In the genomic region with DNA sequence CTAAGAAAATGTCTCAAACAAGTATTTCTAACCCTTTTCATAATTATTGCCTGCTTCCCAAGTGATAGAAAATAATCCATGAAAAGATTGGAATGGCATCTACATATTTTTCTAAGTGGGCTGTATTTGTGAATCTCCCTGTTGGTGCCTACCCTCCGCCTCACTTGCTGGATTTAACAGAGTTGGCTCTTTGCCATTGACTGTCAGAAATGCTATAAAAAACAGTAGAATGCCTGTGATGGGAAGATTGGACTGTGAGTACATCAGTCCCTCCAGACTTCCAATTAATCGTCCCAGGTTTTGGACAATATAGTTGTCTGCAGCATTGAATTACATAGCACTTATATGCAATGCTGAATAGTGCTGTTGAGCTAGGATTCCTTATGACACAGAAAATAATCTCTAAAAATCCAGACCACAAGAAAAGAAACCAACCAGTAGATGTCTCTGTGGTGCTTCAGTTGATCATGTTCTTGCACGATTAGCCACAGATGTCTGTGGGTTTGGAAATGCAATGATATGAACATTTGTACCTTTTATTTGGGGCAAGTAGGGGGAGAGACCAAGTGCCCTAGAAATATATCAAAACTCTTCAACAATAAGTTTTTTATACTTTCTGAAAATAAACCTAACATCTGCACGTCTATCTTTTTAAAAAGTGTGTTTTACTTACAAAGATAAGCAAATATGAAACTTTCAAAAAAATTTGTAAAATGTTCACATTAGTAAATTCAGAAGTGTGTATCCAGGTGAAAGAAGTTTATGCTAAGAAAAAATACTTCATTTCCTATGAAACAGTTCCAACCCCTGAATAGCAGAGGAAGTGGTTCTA, we compare ENCODE assay signal across 8 cellular contexts.
DNase-seq lines count a peak whose midpoint lies in the region; ATAC-seq, FAIRE-seq and TF ChIP-seq lines count a peak whose summit lies in the region.

No MANE protein-coding gene starts in this region.

- no peaks in the 10 kb centered on the region; the same call in 1 of the 2 replicates for H3K9me2 ChIP-seq in PC-9 (ENCODE audit: insufficient read depth)

- H3K36me3 Mint-ChIP-seq in activated naive CD8-positive, alpha-beta T cell treated with anti-CD3 and anti-CD28 coated beads, Interleukin-2, amount 10 ng/mL, durations not matched to agents 7 days and 5 days = no peaks in the 10 kb centered on the region
- H3K36me3 Mint-ChIP-seq in activated naive CD8-positive, alpha-beta T cell treated with anti-CD3 and anti-CD28 coated beads for 36 hours = no peaks in the 10 kb centered on the region
- H3K36me3 Mint-ChIP-seq in natural killer cell treated with Interleukin-12 subunit alpha and Interleukin-12 subunit beta and Interleukin-15 and Interleukin-18, amount 100 ng/mL, for 72 hours = no peaks in the 10 kb centered on the region

- peaks cover 12% of the 10 kb centered on the region for H3K27me3 Mint-ChIP-seq in activated naive CD8-positive, alpha-beta T cell treated with anti-CD3 and anti-CD28 coated beads, Interleukin-2, amount 10 ng/mL, durations not matched to agents 7 days and 5 days
- peaks cover 8% of the 10 kb centered on the region for H3K27me3 Mint-ChIP-seq in activated naive CD8-positive, alpha-beta T cell treated with anti-CD3 and anti-CD28 coated beads for 36 hours
- H3K27me3 Mint-ChIP-seq in natural killer cell treated with Interleukin-12 subunit alpha and Interleukin-12 subunit beta and Interleukin-15 and Interleukin-18, amount 100 ng/mL, for 72 hours = peaks cover 2% of the 10 kb centered on the region in 2 donors

- no peaks in the 10 kb centered on the region for H3F3A ChIP-seq in PC-9 (ENCODE audit: insufficient read depth, low read depth)

- no peak for DNase-seq in activated naive CD8-positive, alpha-beta T cell treated with anti-CD3 and anti-CD28 coated beads, Interleukin-2, amount 10 ng/mL, durations not matched to agents 7 days and 5 days
- no peak for DNase-seq in activated naive CD8-positive, alpha-beta T cell treated with anti-CD3 and anti-CD28 coated beads for 36 hours
- DNase-seq in HTR-8/SVneo (ENCODE audit: insufficient read length, low spot score) (peak; percentile 37), PC-9 (peak; percentile 9 to 76), endothelial cell of umbilical vein (ENCODE audit: low read depth, low spot score) (peak; percentile 79), ascending aorta (ENCODE audit: low spot score in 2 of 2) (no peak), CD1c-positive myeloid dendritic cell (ENCODE audit: extremely low spot score) (no peak)
- DNase-seq in natural killer cell treated with Interleukin-12 subunit alpha and Interleukin-12 subunit beta and Interleukin-15 and Interleukin-18, amount 100 ng/mL, for 72 hours (ENCODE audit: low spot score) = no peak

- no peak overlapping the region for H2AFZ ChIP-seq in PC-9
- H2AFZ ChIP-seq in endothelial cell of umbilical vein (ENCODE audit: low read depth, low read length) = no peak overlapping the region

- no peaks in the 10 kb centered on the region for H3K9me1 ChIP-seq in endothelial cell of umbilical vein (replicated peaks; ENCODE audit: control insufficient read depth, extremely low read depth, insufficient read depth, low read length)

- dilution Hi-C loops in endothelial cell of umbilical vein (cut with MboI; ENCODE audit: extremely low pct_ligation_motif_present, low sequenced_read_pairs) = no loop called here

- BruUV-seq in PC-9 (replicated peaks; lab: Mats Ljungman, UMichigan) (no TSS peak), endothelial cell of umbilical vein (replicated peaks; lab: Mats Ljungman, UMichigan) (no TSS peak)

- POLR2A ChIA-PET in activated naive CD8-positive, alpha-beta T cell treated with anti-CD3 and anti-CD28 coated beads, Interleukin-2, amount 10 ng/mL, durations not matched to agents 7 days and 5 days (lab: Charles Lee) = no interaction called here
- POLR2A ChIA-PET in PC-9 (lab: Charles Lee; ENCODE audit: unreplicated experiment) = no interaction called here
- POLR2A ChIA-PET in endothelial cell of umbilical vein (lab: Charles Lee) = no interaction called here

- peak; percentile 42 for ATAC-seq in activated naive CD8-positive, alpha-beta T cell treated with anti-CD3 and anti-CD28 coated beads, Interleukin-2, amount 10 ng/mL, durations not matched to agents 7 days and 5 days (ENCODE audit: low read depth)
- peak in 1 of 2 donors; percentile 53 for ATAC-seq in natural killer cell treated with Interleukin-12 subunit alpha and Interleukin-12 subunit beta and Interleukin-15 and Interleukin-18, amount 100 ng/mL, for 72 hours

- H3K4me3 Mint-ChIP-seq in activated naive CD8-positive, alpha-beta T cell treated with anti-CD3 and anti-CD28 coated beads, Interleukin-2, amount 10 ng/mL, durations not matched to agents 7 days and 5 days = no peak overlapping the region
- H3K4me3 Mint-ChIP-seq in activated naive CD8-positive, alpha-beta T cell treated with anti-CD3 and anti-CD28 coated beads for 36 hours = no peak overlapping the region
- H3K4me3 Mint-ChIP-seq in natural killer cell treated with Interleukin-12 subunit alpha and Interleukin-12 subunit beta and Interleukin-15 and Interleukin-18, amount 100 ng/mL, for 72 hours = peak overlapping the region; percentile 16

- H3K4me2 ChIP-seq in PC-9 (no peak overlapping the region), endothelial cell of umbilical vein (ENCODE audit: insufficient read depth, low read length) (no peak overlapping the region)

- no peak overlapping the region for H3K4me3 ChIP-seq in PC-9
- no peak overlapping the region for H3K4me3 ChIP-seq in endothelial cell of umbilical vein (replicated peaks in 1 of 3; ENCODE audit: insufficient read depth in 1 of 3, low read depth in 1 of 3, low read length in 3 of 3)
- no peak overlapping the region for H3K4me3 ChIP-seq in ascending aorta

- H3K36me3 ChIP-seq in PC-9 (ENCODE audit: low read depth) = no peaks in the 10 kb centered on the region
- no peaks in the 10 kb centered on the region for H3K36me3 ChIP-seq in endothelial cell of umbilical vein (ENCODE audit: control insufficient read depth in 2 of 2, extremely low read depth in 1 of 2, insufficient read depth in 2 of 2, low read length in 2 of 2)
- H3K36me3 ChIP-seq in ascending aorta = no peaks in the 10 kb centered on the region

- intact Hi-C loops in PC-9 (cut with micrococcal nuclease; ENCODE audit: unreplicated experiment) = loop anchor here (1.0 to 10.0 kb wide), 4 partner anchors 97 to 304 kb away; a partner anchor contains a TSS
- intact Hi-C loops in endothelial cell of umbilical vein (cut with micrococcal nuclease) = loop anchor here (1.0 to 2.0 kb wide), 2 partner anchors 304 to 547 kb away; no protein-coding TSS in a partner anchor
- intact Hi-C loops in ascending aorta (cut with DNase I) = no loop called here

- H3K9me3 ChIP-seq in PC-9 (ENCODE audit: insufficient read depth, low read depth) (peaks cover 10% of the 10 kb centered on the region; the same call in 1 of the 2 replicates), endothelial cell of umbilical vein (replicated peaks; ENCODE audit: control insufficient read depth, insufficient read depth, low read length) (no peaks in the 10 kb centered on the region), ascending aorta (peaks cover 0 to 6% of the 10 kb centered on the region in 2 donors)

- H3K79me2 ChIP-seq in PC-9 (ENCODE audit: low read depth) (no peaks in the 10 kb centered on the region), endothelial cell of umbilical vein (ENCODE audit: control insufficient read depth, insufficient read depth, low read length) (no peaks in the 10 kb centered on the region)

- no peak overlapping the region for H3K27ac Mint-ChIP-seq in activated naive CD8-positive, alpha-beta T cell treated with anti-CD3 and anti-CD28 coated beads, Interleukin-2, amount 10 ng/mL, durations not matched to agents 7 days and 5 days
- H3K27ac Mint-ChIP-seq in activated naive CD8-positive, alpha-beta T cell treated with anti-CD3 and anti-CD28 coated beads for 36 hours = no peak overlapping the region
- no peak overlapping the region for H3K27ac Mint-ChIP-seq in natural killer cell treated with Interleukin-12 subunit alpha and Interleukin-12 subunit beta and Interleukin-15 and Interleukin-18, amount 100 ng/mL, for 72 hours

- H3K9ac ChIP-seq in endothelial cell of umbilical vein (replicated peaks; ENCODE audit: extremely low read depth, insufficient read depth, low read length) = no peak overlapping the region

- TF ChIP-seq POLR2A in endothelial cell of umbilical vein (IDR thresholded peaks at IDR 0.05; ENCODE audit: low read depth, low read length) = no peak

- CTCF ChIA-PET in PC-9 (lab: Charles Lee) (interaction anchor here (0.6 kb wide), 1 partner anchor 290 kb away, joined by 3 read pairs; no protein-coding TSS in a partner anchor), endothelial cell of umbilical vein (lab: Charles Lee) (interaction anchor here (0.6 to 6.9 kb wide), 39 partner anchors 8 to 1100 kb away, joined by 3 to 164 read pairs (median 4); no protein-coding TSS in a partner anchor)

- no peak overlapping the region for H3K27ac ChIP-seq in PC-9
- H3K27ac ChIP-seq in endothelial cell of umbilical vein (ENCODE audit: insufficient read depth, low read depth, low read length) = no peak overlapping the region
- H3K27ac ChIP-seq in ascending aorta = no peak overlapping the region

- no peaks in the 10 kb centered on the region for H3K9me3 Mint-ChIP-seq in activated naive CD8-positive, alpha-beta T cell treated with anti-CD3 and anti-CD28 coated beads, Interleukin-2, amount 10 ng/mL, durations not matched to agents 7 days and 5 days
- no peaks in the 10 kb centered on the region for H3K9me3 Mint-ChIP-seq in activated naive CD8-positive, alpha-beta T cell treated with anti-CD3 and anti-CD28 coated beads for 36 hours
- no peaks in the 10 kb centered on the region for H3K9me3 Mint-ChIP-seq in natural killer cell treated with Interleukin-12 subunit alpha and Interleukin-12 subunit beta and Interleukin-15 and Interleukin-18, amount 100 ng/mL, for 72 hours

- FAIRE-seq in HTR-8/SVneo (lab: Jason Lieb, UNC) (no peak), endothelial cell of umbilical vein (lab: Jason Lieb, UNC) (peak; percentile 91)

- H3K27me3 ChIP-seq in PC-9 (ENCODE audit: insufficient read depth, low read depth) (no peaks in the 10 kb centered on the region), endothelial cell of umbilical vein (ENCODE audit: control insufficient read depth in 2 of 2, insufficient read depth in 2 of 2, low read length in 2 of 2) (no peaks in the 10 kb centered on the region), ascending aorta (no peaks in the 10 kb centered on the region)

- TF ChIP-seq CTCF in PC-9 (conservative IDR thresholded peaks at IDR 0.05) (peak; percentile 76), endothelial cell of umbilical vein (IDR thresholded peaks at IDR 0.05; ENCODE audit: extremely low read depth in 1 of 2, insufficient read depth in 1 of 2, low read depth in 1 of 2, low read length in 2 of 2) (peak; percentile 27 to 30), ascending aorta (IDR thresholded peaks at IDR 0.05) (peak in 1 of 3 experiments; percentile 24)

- H3K4me1 ChIP-seq in PC-9 (replicated peaks; ENCODE audit: insufficient read depth) (peaks cover 7% of the 10 kb centered on the region), endothelial cell of umbilical vein (ENCODE audit: control insufficient read depth, extremely low read depth, insufficient read depth, low read length) (no peaks in the 10 kb centered on the region), ascending aorta (no peaks in the 10 kb centered on the region)

- no peaks in the 10 kb centered on the region for H4K20me1 ChIP-seq in PC-9 (ENCODE audit: insufficient read depth)
- no peaks in the 10 kb centered on the region for H4K20me1 ChIP-seq in endothelial cell of umbilical vein (replicated peaks; ENCODE audit: control insufficient read depth, extremely low read depth, insufficient read depth, low read length)

- peaks cover 1% of the 10 kb centered on the region for H3K4me1 Mint-ChIP-seq in activated naive CD8-positive, alpha-beta T cell treated with anti-CD3 and anti-CD28 coated beads, Interleukin-2, amount 10 ng/mL, durations not matched to agents 7 days and 5 days
- H3K4me1 Mint-ChIP-seq in activated naive CD8-positive, alpha-beta T cell treated with anti-CD3 and anti-CD28 coated beads for 36 hours = no peaks in the 10 kb centered on the region
- H3K4me1 Mint-ChIP-seq in natural killer cell treated with Interleukin-12 subunit alpha and Interleukin-12 subunit beta and Interleukin-15 and Interleukin-18, amount 100 ng/mL, for 72 hours (ENCODE audit: low read depth in 2 of 2) = peaks cover 3 to 6% of the 10 kb centered on the region in 2 donors

Comparison
In these comparisons a context has a peak if more than half of its experiments do, and no peak if none do; other contexts are left out.
1. DNase-seq: peak in HTR-8/SVneo (single experiment), PC-9 (2 of 2) and endothelial cell of umbilical vein (single experiment); none in activated naive CD8-positive, alpha-beta T cell treated with anti-CD3 and anti-CD28 coated beads, Interleukin-2, amount 10 ng/mL, durations not matched to agents 7 days and 5 days (single experiment), activated naive CD8-positive, alpha-beta T cell treated with anti-CD3 and anti-CD28 coated beads for 36 hours (single experiment), natural killer cell treated with Interleukin-12 subunit alpha and Interleukin-12 subunit beta and Interleukin-15 and Interleukin-18, amount 100 ng/mL, for 72 hours (single experiment), ascending aorta (0 of 2) and CD1c-positive myeloid dendritic cell (single experiment).